ENCODE assay signal across 14 cellular contexts in genomic region chr14:31241450-31242114, GRCh38. TPM values are rescaled to one million over a fixed set of nuclear protein-coding genes. Genes with fewer than 3 reads are reported as not detected.
DNase-seq lines count a peak whose midpoint lies in the region; ATAC-seq, FAIRE-seq and TF ChIP-seq lines count a peak whose summit lies in the region.
"Had no signal": no experiment of that assay in that cellular context is flagged by ENCODE, and none has a peak within 500 bp of the region (broad histone marks: within the 10 kb centered on the region; RNA-seq: fewer than 3 reads in every experiment).

No MANE protein-coding gene starts in this region.

- peaks cover 2% of the 10 kb centered on the region for H3K36me3 Mint-ChIP-seq in activated naive CD8-positive, alpha-beta T cell treated with anti-CD3 and anti-CD28 coated beads, Interleukin-2, amount 10 ng/mL, durations not matched to agents 7 days and 5 days
- no peaks in the 10 kb centered on the region for H3K36me3 Mint-ChIP-seq in activated naive CD8-positive, alpha-beta T cell treated with anti-CD3 and anti-CD28 coated beads for 36 hours

- H3K27me3 Mint-ChIP-seq in activated naive CD8-positive, alpha-beta T cell treated with anti-CD3 and anti-CD28 coated beads, Interleukin-2, amount 10 ng/mL, durations not matched to agents 7 days and 5 days, result no peaks in the 10 kb centered on the region
- H3K27me3 Mint-ChIP-seq in activated naive CD8-positive, alpha-beta T cell treated with anti-CD3 and anti-CD28 coated beads for 36 hours, result no peaks in the 10 kb centered on the region

- no peak for TF ChIP-seq POLR2A in HepG2 (IDR thresholded peaks at IDR 0.05; ENCODE audit: insufficient read depth in 1 of 2, low read depth in 2 of 2, low read length in 2 of 2)

- TF ChIP-seq RAD21 in HepG2 (CRISPR knock-in tag; IDR thresholded peaks at IDR 0.05), result no peak

- POLR2A ChIA-PET in activated naive CD8-positive, alpha-beta T cell treated with anti-CD3 and anti-CD28 coated beads, Interleukin-2, amount 10 ng/mL, durations not matched to agents 7 days and 5 days (lab: Charles Lee), result interaction anchor here (1.3 kb wide), 1 partner anchor 33 kb away, joined by 4 read pairs; no protein-coding TSS in a partner anchor
- POLR2A ChIA-PET in HepG2 (lab: Yijun Ruan, JAX), result interaction anchor here (1.0 to 2.5 kb wide), 5 partner anchors 10 to 34 kb away, joined by 3 to 8 read pairs (median 5); partner anchors contain the start of gene HECTD1

- CTCF ChIA-PET in HepG2 (lab: Yijun Ruan, JAX; ENCODE audit: low intra/inter-chr PET ratio, low total read pairs), result no interaction called here

- H3K79me2 ChIP-seq in HepG2 (ENCODE audit: insufficient read depth, low read length), result no peaks in the 10 kb centered on the region

- FAIRE-seq in HepG2 (lab: Jason Lieb, UNC) (no peak), kidney (lab: Jason Lieb, UNC) (no peak)
- FAIRE-seq: A549 had no signal

- TF ChIP-seq EP300 in HepG2 (IDR thresholded peaks at IDR 0.05; ENCODE audit: low read depth in 2 of 2, low read length in 2 of 2), result no peak
- TF ChIP-seq EP300 in HepG2 (CRISPR knock-in tag; IDR thresholded peaks at IDR 0.05; ENCODE audit: borderline replicate concordance), result no peak

- no TSS peak for BruUV-seq in HepG2 (replicated peaks; lab: Mats Ljungman, UMichigan)

- H3K36me3 ChIP-seq in HepG2 (replicated peaks in 1 of 2; ENCODE audit: control insufficient read depth in 1 of 2, insufficient read depth in 2 of 2, low read length in 2 of 2) (no peaks in the 10 kb centered on the region), kidney (ENCODE audit: control insufficient read depth in 1 of 2, insufficient read depth in 2 of 2, low read length in 2 of 2) (no peaks in the 10 kb centered on the region)
- H3K36me3 ChIP-seq: left lung, ovary had no signal

- WGBS in HepG2 (ENCODE audit: low lambda C conversion rate), result 32% methylated on average over 2 of the region's 2 CpGs

- H3K9me3 ChIP-seq in HepG2 (ENCODE audit: low read length), result no peaks in the 10 kb centered on the region
- H3K9me3 ChIP-seq in kidney (ENCODE audit: control insufficient read depth in 1 of 2, low read length in 2 of 2), result no peaks in the 10 kb centered on the region
- H3K9me3 ChIP-seq: A549, left lung, ovary had no signal

- H3K27ac ChIP-seq in coronary artery (peak overlapping the region; percentile 16 to 47), HepG2 (ENCODE audit: extremely low read length, insufficient read depth, low read length) (no peak overlapping the region), kidney (ENCODE audit: low read depth in 2 of 2, low read length in 2 of 2) (no peak overlapping the region)
- H3K27ac ChIP-seq: A549, left lung, ovary had no signal

- no peak overlapping the region for H3K27ac Mint-ChIP-seq in activated naive CD8-positive, alpha-beta T cell treated with anti-CD3 and anti-CD28 coated beads, Interleukin-2, amount 10 ng/mL, durations not matched to agents 7 days and 5 days
- no peak overlapping the region for H3K27ac Mint-ChIP-seq in activated naive CD8-positive, alpha-beta T cell treated with anti-CD3 and anti-CD28 coated beads for 36 hours

- ATAC-seq in activated naive CD8-positive, alpha-beta T cell treated with anti-CD3 and anti-CD28 coated beads, Interleukin-2, amount 10 ng/mL, durations not matched to agents 7 days and 5 days (ENCODE audit: low read depth), result peak; percentile 47
- ATAC-seq in HepG2, result peak; percentile 64
- ATAC-seq in HG02884 (IDR thresholded peaks at IDR 0.05; ENCODE audit: unreplicated experiment), result no peak
- ATAC-seq: A549, left lung had no signal

- peak overlapping the region; percentile 25 for H3K4me3 Mint-ChIP-seq in activated naive CD8-positive, alpha-beta T cell treated with anti-CD3 and anti-CD28 coated beads, Interleukin-2, amount 10 ng/mL, durations not matched to agents 7 days and 5 days
- H3K4me3 Mint-ChIP-seq in activated naive CD8-positive, alpha-beta T cell treated with anti-CD3 and anti-CD28 coated beads for 36 hours, result no peak overlapping the region

- in situ Hi-C loops in HepG2 (cut with HindIII; ENCODE audit: extremely low pct_ligation_motif_present, low pct_unique_long_range_greater_than_20kb), result no loop called here

- H3K4me1 ChIP-seq in HepG2 (ENCODE audit: insufficient read depth, low read length) (peaks cover 34% of the 10 kb centered on the region), kidney (ENCODE audit: control insufficient read depth in 1 of 2, insufficient read depth in 1 of 2, low read depth in 1 of 2, low read length in 2 of 2) (peaks cover 0 to 4% of the 10 kb centered on the region in 2 donors)

- intact Hi-C loops in HepG2 (cut with micrococcal nuclease; ENCODE audit: unreplicated experiment) (no loop called here), kidney (cut with DNase I) (no loop called here)

- H2AFZ ChIP-seq in HepG2 (ENCODE audit: low read length), result no peak overlapping the region

- H3K9ac ChIP-seq in HepG2 (ENCODE audit: insufficient read depth, low read depth, low read length) (no peak overlapping the region), kidney (ENCODE audit: low read length in 2 of 2) (no peak overlapping the region)

- no peaks in the 10 kb centered on the region for H4K20me1 ChIP-seq in HepG2 (ENCODE audit: insufficient read depth, low read length)

- H3K4me2 ChIP-seq in HepG2 (ENCODE audit: low read depth, low read length), result no peak overlapping the region
- H3K4me2 ChIP-seq: A549 had no signal

- no peak for TF ChIP-seq CTCF in coronary artery (IDR thresholded peaks at IDR 0.05)
- no peak for TF ChIP-seq CTCF in HepG2 (CRISPR knock-in tag; IDR thresholded peaks at IDR 0.05)
- no peak for TF ChIP-seq CTCF in kidney (IDR thresholded peaks at IDR 0.05; ENCODE audit: borderline replicate concordance, extremely low read depth, insufficient read depth)

- H3K4me3 ChIP-seq in coronary artery (peak overlapping the region; percentile 59), HepG2 (replicated peaks in 1 of 3; ENCODE audit: insufficient read depth in 1 of 3, low read depth in 2 of 3, low read length in 3 of 3) (no peak overlapping the region), kidney (ENCODE audit: low read length in 2 of 2) (peak overlapping the region in 1 of 2 donors; percentile 25)
- H3K4me3 ChIP-seq: A549, left lung, ovary had no signal

- H3K4me1 Mint-ChIP-seq in activated naive CD8-positive, alpha-beta T cell treated with anti-CD3 and anti-CD28 coated beads, Interleukin-2, amount 10 ng/mL, durations not matched to agents 7 days and 5 days, result peaks cover 23% of the 10 kb centered on the region
- H3K4me1 Mint-ChIP-seq in activated naive CD8-positive, alpha-beta T cell treated with anti-CD3 and anti-CD28 coated beads for 36 hours, result peaks cover 9% of the 10 kb centered on the region

- H3K27me3 ChIP-seq in HepG2 (ENCODE audit: control insufficient read depth in 1 of 2, insufficient read depth in 2 of 2, low read length in 2 of 2), result no peaks in the 10 kb centered on the region
- H3K27me3 ChIP-seq: left lung, ovary had no signal

- no peak for DNase-seq in activated naive CD8-positive, alpha-beta T cell treated with anti-CD3 and anti-CD28 coated beads, Interleukin-2, amount 10 ng/mL, durations not matched to agents 7 days and 5 days
- no peak for DNase-seq in activated naive CD8-positive, alpha-beta T cell treated with anti-CD3 and anti-CD28 coated beads for 36 hours
- DNase-seq in coronary artery (ENCODE audit: low spot score) (no peak), HepG2 (ENCODE audit: low spot score) (no peak), kidney (no peak), NCI-H2081 treated with DMSO at 0.1 percent for 48 hours (lab: John Stamatoyannopoulos, UW) (no peak), superior temporal gyrus (ENCODE audit: extremely low spot score) (no peak)
- DNase-seq: activated T-cell treated with anti-CD3 and anti-CD28 coated beads, Interleukin-2, amount 50 U/mL, for 1 hour; DMS 273 treated with DMSO at 0.1 percent for 48 hours; left lung; ovary; stimulated activated CD4-positive, alpha-beta T cell treated with anti-CD3 and anti-CD28 coated beads, Interleukin-4, amount 100 ng/mL, for 1 hour had no signal

- no peaks in the 10 kb centered on the region for H3K9me3 Mint-ChIP-seq in activated naive CD8-positive, alpha-beta T cell treated with anti-CD3 and anti-CD28 coated beads, Interleukin-2, amount 10 ng/mL, durations not matched to agents 7 days and 5 days
- no peaks in the 10 kb centered on the region for H3K9me3 Mint-ChIP-seq in activated naive CD8-positive, alpha-beta T cell treated with anti-CD3 and anti-CD28 coated beads for 36 hours

RNA-seq across cellular contexts. Expression of gene HECTD1, which starts 34.0 kb away (rescaled TPM):
- 100 to 1,000 TPM; 105 to 117 TPM for total RNA-seq in activated naive CD8-positive, alpha-beta T cell treated with anti-CD3 and anti-CD28 coated beads, Interleukin-2, amount 10 ng/mL, durations not matched to agents 7 days and 5 days
- total RNA-seq in activated naive CD8-positive, alpha-beta T cell treated with anti-CD3 and anti-CD28 coated beads for 36 hours, result 10 to 100 TPM; 78.6 to 89.2 TPM
- 560 and 761 TPM in 2 replicates for total RNA-seq in HepG2 (2016; rRNA removed; fragmentation: Illumina TruSeq; extraction: Trizol)
- 152 and 185 TPM in 2 replicates for total RNA-seq in HepG2 (2016; cell fraction: cytosol; rRNA removed; fragmentation: Illumina TruSeq; extraction: Trizol; ENCODE audit: low read depth)
- 547 and 739 TPM in 2 replicates for total RNA-seq in HepG2 (2016; cell fraction: insoluble cytoplasmic fraction; rRNA removed; fragmentation: Illumina TruSeq; extraction: Trizol)
- total RNA-seq in HepG2 (2016; cell fraction: membrane; rRNA removed; fragmentation: Illumina TruSeq; extraction: Trizol), result 193 and 217 TPM in 2 replicates
- total RNA-seq in HepG2 (2016; cell fraction: nucleus; rRNA removed; fragmentation: Illumina TruSeq; extraction: Trizol), result 529 and 592 TPM in 2 replicates
- 251 and 312 TPM in 2 replicates for polyA plus RNA-seq in HepG2 (2011; rRNA removed)
- polyA plus RNA-seq in HepG2 (2011; cell fraction: cytosol; rRNA removed), result 136 and 176 TPM in 2 replicates
- polyA plus RNA-seq in HepG2 (2011; cell fraction: nucleus; rRNA removed), result 261 and 311 TPM in 2 replicates
- 201 and 210 TPM in 2 replicates for polyA plus RNA-seq in HepG2 (2012)
- 18.3 and 18.5 TPM in 2 replicates for polyA plus RNA-seq in HepG2 (2016; cell fraction: cytosol; fragmentation: Illumina TruSeq; extraction: Trizol; ENCODE audit: low read depth)
- polyA plus RNA-seq in HepG2 (2016; cell fraction: insoluble cytoplasmic fraction; fragmentation: Illumina TruSeq; extraction: Trizol; ENCODE audit: low read depth), result 345 and 361 TPM in 2 replicates
- polyA plus RNA-seq in HepG2 (2016; cell fraction: membrane; fragmentation: Illumina TruSeq; extraction: Trizol; ENCODE audit: low read depth), result 42.8 and 42.9 TPM in 2 replicates
- 433 and 489 TPM in 2 replicates for polyA plus RNA-seq in HepG2 (2016; cell fraction: nucleus; fragmentation: Illumina TruSeq; extraction: Trizol; ENCODE audit: insufficient read depth, low read depth)
- 372 and 1,089 TPM in 2 replicates for polyA minus RNA-seq in HepG2 (2011; rRNA and poly(A)+ RNA removed; ENCODE audit: low replicate concordance)
- 426 and 459 TPM in 2 replicates for polyA minus RNA-seq in HepG2 (2011; cell fraction: cytosol; rRNA and poly(A)+ RNA removed)
- 772 and 919 TPM in 2 replicates for polyA minus RNA-seq in HepG2 (2011; cell fraction: nucleus; rRNA and poly(A)+ RNA removed)
- total RNA-seq in kidney, result 164 TPM
- 35.5 TPM for polyA plus RNA-seq in kidney (ENCODE audit: insufficient read depth, low read depth, low replicate concordance)

Comparison
In these comparisons a context has a peak if more than half of its experiments do, and no peak if none do; other contexts are left out.
1. H3K27ac ChIP-seq: peak in coronary artery (2 of 2); none in HepG2 (single experiment) and kidney (0 of 2).